In the genomic region with DNA sequence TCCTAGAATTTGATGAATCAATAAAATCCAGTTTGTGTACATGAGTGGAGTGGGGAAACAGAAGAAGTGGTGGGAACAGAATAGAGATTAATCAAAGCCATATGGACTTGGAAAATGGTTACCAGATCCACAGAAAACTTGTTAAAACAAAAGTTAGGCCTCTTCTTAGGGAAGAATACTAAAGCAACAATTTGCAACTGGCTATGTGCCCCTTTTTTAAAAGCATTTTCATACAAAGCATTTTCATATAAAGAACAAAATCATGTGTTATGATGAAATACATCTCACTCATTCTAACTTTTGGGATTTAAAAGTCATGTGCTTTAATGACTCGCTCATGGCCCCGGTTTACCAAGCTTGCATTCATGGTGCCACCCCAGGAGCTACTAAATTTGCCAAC, we compare ENCODE assay signal across 15 cellular contexts.
A peak's percentile ranks its signal among the peaks of the same experiment; 100 is the strongest.
DNase-seq lines count a peak whose midpoint lies in the region; TF ChIP-seq lines count a peak whose summit lies in the region.
"Had no signal": no experiment of that assay in that cellular context is flagged by ENCODE, and none has a peak within 500 bp of the region (broad histone marks: within the 10 kb centered on the region; RNA-seq: fewer than 3 reads in every experiment).

No MANE protein-coding gene starts in this region.

- DNase-seq in RPMI7951 (ENCODE audit: low read depth) (peak; percentile 18), endodermal cell (no peak), NCI-H2171 treated with DMSO at 0.1 percent for 48 hours (lab: John Stamatoyannopoulos, UW) (no peak), DMS79 treated with DMSO at 0.1 percent for 48 hours (lab: John Stamatoyannopoulos, UW) (no peak), 8988T (no peak), NCI-H345 (lab: John Stamatoyannopoulos, UW) (no peak)
- DNase-seq: GDM1, GM23248, NCI-H1436, NCI-H2029, NCI-H510A, NCI-H774 had no signal

- no peaks in the 10 kb centered on the region for H3K27me3 ChIP-seq in endodermal cell (ENCODE audit: control insufficient read depth, insufficient read depth, low read length, poor library complexity, severe bottlenecking)
- H3K27me3 ChIP-seq: BLaER1 treated with 17β-estradiol and CSF1 and Interleukin-3, amounts not matched to agents 10 nM and 100 nM had no signal

- H3K9me3 Mint-ChIP-seq in endodermal cell (no peaks in the 10 kb centered on the region), nephron (no peaks in the 10 kb centered on the region)

- WGBS in endodermal cell (ENCODE audit: insufficient coverage in 1 of 2, insufficient read length in 1 of 2), 2 experiments, result 89 to 97% methylated on average over 2 of the region's 2 CpGs

- H3K4me1 Mint-ChIP-seq in endodermal cell (peaks cover 41% of the 10 kb centered on the region), nephron (peaks cover 42% of the 10 kb centered on the region)

- H3K27me3 Mint-ChIP-seq in endodermal cell (ENCODE audit: insufficient read depth) (no peaks in the 10 kb centered on the region), nephron (ENCODE audit: low read depth) (peaks cover 7% of the 10 kb centered on the region)

- H3K4me3 ChIP-seq in endodermal cell (ENCODE audit: low read length), result no peak overlapping the region
- H3K4me3 ChIP-seq: BLaER1 treated with 17β-estradiol and CSF1 and Interleukin-3, amounts not matched to agents 10 nM and 100 nM; GM12878; GM23248 had no signal

- peaks cover 16% of the 10 kb centered on the region for H3K36me3 ChIP-seq in endodermal cell (ENCODE audit: control insufficient read depth, insufficient read depth, low read length)
- H3K36me3 ChIP-seq: BLaER1 treated with 17β-estradiol and CSF1 and Interleukin-3, amounts not matched to agents 10 nM and 100 nM had no signal

- peaks cover 13% of the 10 kb centered on the region for H3K4me1 ChIP-seq in endodermal cell (ENCODE audit: control insufficient read depth, insufficient read depth, low read length)

- H3K27ac Mint-ChIP-seq in endodermal cell (peak overlapping the region; percentile 24), nephron (peak overlapping the region; percentile 61 to 83 (median 65))

- no peak overlapping the region for H3K27ac ChIP-seq in endodermal cell (ENCODE audit: low read depth, low read length)
- H3K27ac ChIP-seq: BLaER1 treated with 17β-estradiol and CSF1 and Interleukin-3, amounts not matched to agents 10 nM and 100 nM; GM23248 had no signal

- no peak overlapping the region for H3K9ac ChIP-seq in endodermal cell (ENCODE audit: extremely low read depth, low read length, poor library complexity, severe bottlenecking)
- H3K9ac ChIP-seq: BLaER1 treated with 17β-estradiol and CSF1 and Interleukin-3, amounts not matched to agents 10 nM and 100 nM; GM23248 had no signal

- H3K36me3 Mint-ChIP-seq in endodermal cell (ENCODE audit: low read depth) (peaks cover 12% of the 10 kb centered on the region), nephron (ENCODE audit: low read depth) (no peaks in the 10 kb centered on the region)

- H3K9me3 ChIP-seq in endodermal cell (ENCODE audit: control insufficient read depth, low read length), result no peaks in the 10 kb centered on the region

- H3K4me3 Mint-ChIP-seq in endodermal cell, result no peak overlapping the region
- H3K4me3 Mint-ChIP-seq in nephron, result no peak overlapping the region

- TF ChIP-seq CTCF in endodermal cell (conservative IDR thresholded peaks at IDR 0.05), result no peak
- TF ChIP-seq CTCF in nephron (IDR thresholded peaks at IDR 0.05; ENCODE audit: unreplicated experiment in 3 of 3), result no peak
